In the genomic region with DNA sequence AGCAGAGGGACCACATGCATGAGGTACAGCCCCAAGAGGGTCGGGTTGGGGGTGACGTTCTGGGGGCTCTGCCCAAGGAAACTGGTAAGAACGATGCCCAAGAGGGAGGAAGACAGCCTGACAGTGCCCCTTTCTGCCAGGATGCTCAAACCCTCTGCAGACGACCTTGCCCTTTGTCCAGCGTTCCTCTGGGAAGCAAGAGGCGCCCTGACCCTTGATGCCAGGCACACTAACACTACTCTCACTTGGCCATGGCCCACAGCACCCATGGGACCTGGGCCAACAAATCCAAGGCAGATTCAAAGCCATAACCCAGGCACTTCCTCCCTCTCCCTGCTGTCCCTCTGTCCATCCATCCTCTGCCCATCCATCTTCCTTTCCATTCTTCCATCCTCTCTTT, we compare ENCODE assay signal across 30 cellular contexts. TPM values are rescaled to one million over a fixed set of nuclear protein-coding genes. Genes with fewer than 3 reads are reported as not detected.
DNase-seq lines count a peak whose midpoint lies in the region; ATAC-seq, FAIRE-seq and TF ChIP-seq lines count a peak whose summit lies in the region.
"Had no signal": no experiment of that assay in that cellular context is flagged by ENCODE, and none has a peak within 500 bp of the region (broad histone marks: within the 10 kb centered on the region; RNA-seq: fewer than 3 reads in every experiment).

No MANE protein-coding gene starts in this region.

- no peak for TF ChIP-seq POLR2A in HepG2 (IDR thresholded peaks at IDR 0.05; ENCODE audit: insufficient read depth in 1 of 2, low read depth in 2 of 2, low read length in 2 of 2)

- no peak overlapping the region for H3K27ac ChIP-seq in liver (ENCODE audit: low read depth in 1 of 2, low read length in 2 of 2)
- H3K27ac ChIP-seq in HepG2 (ENCODE audit: extremely low read length, insufficient read depth, low read length), result no peak overlapping the region
- H3K27ac ChIP-seq: C4-2B, GM23248, HL-60, KMS-11, PC-9 had no signal

- peaks cover 36% of the 10 kb centered on the region for H3K4me1 Mint-ChIP-seq in activated CD4-positive, alpha-beta T cell treated with anti-CD3 and anti-CD28 coated beads, Interleukin-2, amount 10 ng/mL, durations not matched to agents 24 days and 14 days
- H3K4me1 Mint-ChIP-seq in activated T-helper 17 cell treated with anti-CD3 and anti-CD28 coated beads, Interleukin-2, amount 50 U/mL, for 72 hours, result peaks cover 19% of the 10 kb centered on the region
- H3K4me1 Mint-ChIP-seq: H9 had no signal

- BruUV-seq in HepG2 (replicated peaks; lab: Mats Ljungman, UMichigan), result no TSS peak

- H3K27ac Mint-ChIP-seq in activated CD4-positive, alpha-beta T cell treated with anti-CD3 and anti-CD28 coated beads, Interleukin-2, amount 10 ng/mL, durations not matched to agents 24 days and 14 days, result peak overlapping the region; percentile 1
- H3K27ac Mint-ChIP-seq in activated T-helper 17 cell treated with anti-CD3 and anti-CD28 coated beads, Interleukin-2, amount 50 U/mL, for 72 hours, result peak overlapping the region; percentile 58
- H3K27ac Mint-ChIP-seq: H9, HFFc6 had no signal

- no peaks in the 10 kb centered on the region for H3K9me3 Mint-ChIP-seq in activated CD4-positive, alpha-beta T cell treated with anti-CD3 and anti-CD28 coated beads, Interleukin-2, amount 10 ng/mL, durations not matched to agents 24 days and 14 days
- H3K9me3 Mint-ChIP-seq in activated T-helper 17 cell treated with anti-CD3 and anti-CD28 coated beads, Interleukin-2, amount 50 U/mL, for 72 hours, result no peaks in the 10 kb centered on the region
- H3K9me3 Mint-ChIP-seq: H9, HFFc6 had no signal

- 81% methylated on average over 6 of the region's 6 CpGs for WGBS in liver
- WGBS in HepG2 (ENCODE audit: low lambda C conversion rate), result 70% methylated on average over 6 of the region's 6 CpGs

- POLR2A ChIA-PET in HepG2 (lab: Yijun Ruan, JAX), result no interaction called here

- intact Hi-C loops in activated CD4-positive, alpha-beta T cell treated with anti-CD3 and anti-CD28 coated beads, Interleukin-2, amount 10 ng/mL, durations not matched to agents 24 days and 14 days (cut with micrococcal nuclease), result no loop called here
- intact Hi-C loops in HepG2 (cut with micrococcal nuclease; ENCODE audit: unreplicated experiment), result no loop called here

- H3K4me3 ChIP-seq in liver (ENCODE audit: low read depth in 1 of 3, low read length in 3 of 3), result no peak overlapping the region
- no peak overlapping the region for H3K4me3 ChIP-seq in HepG2 (replicated peaks in 1 of 3; ENCODE audit: insufficient read depth in 1 of 3, low read depth in 2 of 3, low read length in 3 of 3)
- H3K4me3 ChIP-seq: GM12878, GM23248, PC-9 had no signal

- in situ Hi-C loops in HepG2 (cut with HindIII; ENCODE audit: extremely low pct_ligation_motif_present, low pct_unique_long_range_greater_than_20kb), result no loop called here

- no peak for DNase-seq in activated CD4-positive, alpha-beta T cell treated with anti-CD3 and anti-CD28 coated beads, Interleukin-2, amount 10 ng/mL, durations not matched to agents 24 days and 14 days
- DNase-seq in activated CD4-positive, alpha-beta T cell treated with anti-CD3 and anti-CD28 coated beads, Interleukin-2, amount 50 U/mL, for 1 hour, result no peak
- DNase-seq in HepG2 (ENCODE audit: low spot score) (no peak), HT-29 (ENCODE audit: low spot score) (no peak), GM20000 (ENCODE audit: low spot score) (no peak)
- DNase-seq: AML-193, Caco-2, DMS 273 treated with DMSO at 0.1 percent for 48 hours, DMS79 treated with DMSO at 0.1 percent for 48 hours, GM23248, H9, HFFc6, NCI-H1105, NCI-H146, NCI-H2029, NCI-H2227 treated with DMSO at 0.1 percent for 48 hours, NCI-H510A, PC-9, RPMI8226, SHP77 treated with DMSO at 0.1 percent for 48 hours, SK-N-SH had no signal

- CTCF ChIA-PET in HepG2 (lab: Yijun Ruan, JAX; ENCODE audit: low intra/inter-chr PET ratio, low total read pairs), result no interaction called here

- H3K9ac ChIP-seq in liver (ENCODE audit: low read depth in 1 of 2, low read length in 2 of 2) (no peak overlapping the region), HepG2 (ENCODE audit: insufficient read depth, low read depth, low read length) (no peak overlapping the region)
- H3K9ac ChIP-seq: GM23248, KMS-11, SK-N-SH had no signal

- H3K27me3 Mint-ChIP-seq in activated CD4-positive, alpha-beta T cell treated with anti-CD3 and anti-CD28 coated beads, Interleukin-2, amount 10 ng/mL, durations not matched to agents 24 days and 14 days, result no peaks in the 10 kb centered on the region
- no peaks in the 10 kb centered on the region for H3K27me3 Mint-ChIP-seq in activated T-helper 17 cell treated with anti-CD3 and anti-CD28 coated beads, Interleukin-2, amount 50 U/mL, for 72 hours

- H3K9me3 ChIP-seq in liver (ENCODE audit: control insufficient read depth in 4 of 4, low read length in 3 of 4), result no peaks in the 10 kb centered on the region
- no peaks in the 10 kb centered on the region for H3K9me3 ChIP-seq in HepG2 (ENCODE audit: low read length)
- H3K9me3 ChIP-seq: Caco-2, SK-N-SH had no signal

- H3K4me3 Mint-ChIP-seq in activated CD4-positive, alpha-beta T cell treated with anti-CD3 and anti-CD28 coated beads, Interleukin-2, amount 10 ng/mL, durations not matched to agents 24 days and 14 days, result no peak overlapping the region
- no peak overlapping the region for H3K4me3 Mint-ChIP-seq in activated T-helper 17 cell treated with anti-CD3 and anti-CD28 coated beads, Interleukin-2, amount 50 U/mL, for 72 hours
- H3K4me3 Mint-ChIP-seq: H9, HFFc6 had no signal

- H3K36me3 ChIP-seq in liver (ENCODE audit: control insufficient read depth in 4 of 4, insufficient read depth in 3 of 4, low read depth in 1 of 4, low read length in 3 of 4) (peaks cover 17 to 36% (median 24%) of the 10 kb centered on the region in 4 donors), HepG2 (replicated peaks in 1 of 2; ENCODE audit: control insufficient read depth in 1 of 2, insufficient read depth in 2 of 2, low read length in 2 of 2) (peaks cover 20 to 42% of the 10 kb centered on the region in 2 experiments)

- no peak overlapping the region for H2AFZ ChIP-seq in HepG2 (ENCODE audit: low read length)
- H2AFZ ChIP-seq: GM23248, PC-9 had no signal

- peaks cover 0 to 4% (median 0%) of the 10 kb centered on the region in 4 donors for H3K4me1 ChIP-seq in liver (ENCODE audit: control insufficient read depth in 4 of 4, insufficient read depth in 4 of 4, low read length in 3 of 4)
- peaks cover 8% of the 10 kb centered on the region for H3K4me1 ChIP-seq in HepG2 (ENCODE audit: insufficient read depth, low read length)

- H3K27me3 ChIP-seq in liver (ENCODE audit: control insufficient read depth in 4 of 4, insufficient read depth in 4 of 4, low read length in 3 of 4) (no peaks in the 10 kb centered on the region), HepG2 (ENCODE audit: control insufficient read depth in 1 of 2, insufficient read depth in 2 of 2, low read length in 2 of 2) (no peaks in the 10 kb centered on the region)

- TF ChIP-seq CTCF in liver (IDR thresholded peaks at IDR 0.05; ENCODE audit: low read depth, low read length, missing input control), result no peak
- no peak for TF ChIP-seq CTCF in HepG2 (CRISPR knock-in tag; IDR thresholded peaks at IDR 0.05)
- TF ChIP-seq CTCF in GM20000 (IDR thresholded peaks at IDR 0.05; ENCODE audit: extremely low read depth, missing control alignments), result no peak

- H3K4me2 ChIP-seq in HepG2 (ENCODE audit: low read depth, low read length), result no peak overlapping the region
- H3K4me2 ChIP-seq: KMS-11, PC-9, SK-N-SH had no signal

- no peaks in the 10 kb centered on the region for H4K20me1 ChIP-seq in HepG2 (ENCODE audit: insufficient read depth, low read length)

- no peak for ATAC-seq in HepG2
- no peak for ATAC-seq in activated T-helper 17 cell treated with anti-CD3 and anti-CD28 coated beads, Interleukin-2, amount 50 U/mL, for 72 hours (replicated peaks)
- ATAC-seq: GM12878 had no signal

- TF ChIP-seq RAD21 in liver (IDR thresholded peaks at IDR 0.05) (no peak), HepG2 (CRISPR knock-in tag; IDR thresholded peaks at IDR 0.05) (no peak)

- no peak for FAIRE-seq in HepG2 (lab: Jason Lieb, UNC)
- FAIRE-seq: GM12878 had no signal

- TF ChIP-seq EP300 in HepG2 (IDR thresholded peaks at IDR 0.05; ENCODE audit: low read depth in 2 of 2, low read length in 2 of 2), result no peak
- no peak for TF ChIP-seq EP300 in HepG2 (CRISPR knock-in tag; IDR thresholded peaks at IDR 0.05; ENCODE audit: borderline replicate concordance)

- no peaks in the 10 kb centered on the region for H3K79me2 ChIP-seq in HepG2 (ENCODE audit: insufficient read depth, low read length)

- H3K36me3 Mint-ChIP-seq in activated CD4-positive, alpha-beta T cell treated with anti-CD3 and anti-CD28 coated beads, Interleukin-2, amount 10 ng/mL, durations not matched to agents 24 days and 14 days (ENCODE audit: low read depth), result peaks cover 23% of the 10 kb centered on the region
- H3K36me3 Mint-ChIP-seq in activated T-helper 17 cell treated with anti-CD3 and anti-CD28 coated beads, Interleukin-2, amount 50 U/mL, for 72 hours (ENCODE audit: low read depth), result no peaks in the 10 kb centered on the region

RNA-seq across cellular contexts. Expression of a gene that starts 20.4 kb away (rescaled TPM):
- total RNA-seq in activated CD4-positive, alpha-beta T cell treated with anti-CD3 and anti-CD28 coated beads, Interleukin-2, amount 10 ng/mL, durations not matched to agents 24 days and 14 days, result 5.8 and 6.7 TPM in 2 replicates
- total RNA-seq in liver, result 10 to 100 TPM; 10.5 to 31.9 TPM
- 10 to 100 TPM; 19.5 to 22.5 TPM for polyA plus RNA-seq in liver
- 18.7 and 19.0 TPM in 2 replicates for total RNA-seq in HepG2 (2016; rRNA removed; fragmentation: Illumina TruSeq; extraction: Trizol)
- total RNA-seq in HepG2 (2016; cell fraction: cytosol; rRNA removed; fragmentation: Illumina TruSeq; extraction: Trizol; ENCODE audit: low read depth), result 6.7 and 7.1 TPM in 2 replicates
- 18.5 and 19.5 TPM in 2 replicates for total RNA-seq in HepG2 (2016; cell fraction: insoluble cytoplasmic fraction; rRNA removed; fragmentation: Illumina TruSeq; extraction: Trizol)
- 12.7 and 13.2 TPM in 2 replicates for total RNA-seq in HepG2 (2016; cell fraction: membrane; rRNA removed; fragmentation: Illumina TruSeq; extraction: Trizol)
- total RNA-seq in HepG2 (2016; cell fraction: nucleus; rRNA removed; fragmentation: Illumina TruSeq; extraction: Trizol), result 24.4 and 27.5 TPM in 2 replicates
- 21.0 and 30.8 TPM in 2 replicates for polyA plus RNA-seq in HepG2 (2011; rRNA removed)
- polyA plus RNA-seq in HepG2 (2011; cell fraction: cytosol; rRNA removed), result 10.3 and 11.7 TPM in 2 replicates
- 74.0 and 103 TPM in 2 replicates for polyA plus RNA-seq in HepG2 (2011; cell fraction: nucleus; rRNA removed)
- polyA plus RNA-seq in HepG2 (2012), result 12.9 and 15.4 TPM in 2 replicates
- polyA plus RNA-seq in HepG2 (2016; cell fraction: cytosol; fragmentation: Illumina TruSeq; extraction: Trizol; ENCODE audit: low read depth), result 3.7 and 4.7 TPM in 2 replicates
- polyA plus RNA-seq in HepG2 (2016; cell fraction: insoluble cytoplasmic fraction; fragmentation: Illumina TruSeq; extraction: Trizol; ENCODE audit: low read depth), result 15.5 and 18.0 TPM in 2 replicates
- polyA plus RNA-seq in HepG2 (2016; cell fraction: membrane; fragmentation: Illumina TruSeq; extraction: Trizol; ENCODE audit: low read depth), result 7.7 and 9.3 TPM in 2 replicates
- 34.2 and 36.3 TPM in 2 replicates for polyA plus RNA-seq in HepG2 (2016; cell fraction: nucleus; fragmentation: Illumina TruSeq; extraction: Trizol; ENCODE audit: insufficient read depth, low read depth)
- polyA minus RNA-seq in HepG2 (2011; rRNA and poly(A)+ RNA removed; ENCODE audit: low replicate concordance), result 27.6 and 35.2 TPM in 2 replicates
- 6.0 and 6.2 TPM in 2 replicates for polyA minus RNA-seq in HepG2 (2011; cell fraction: cytosol; rRNA and poly(A)+ RNA removed)
- polyA minus RNA-seq in HepG2 (2011; cell fraction: nucleus; rRNA and poly(A)+ RNA removed), result 23.8 and 26.7 TPM in 2 replicates
- 1 to 10 TPM; 5.7 to 6.6 TPM for total RNA-seq in activated T-helper 17 cell treated with anti-CD3 and anti-CD28 coated beads, Interleukin-2, amount 50 U/mL, for 72 hours
- 7.7 and 8.9 TPM in 2 replicates for total RNA-seq in HT-29 (2014; rRNA removed; shearing (Covaris generic))

RNA-seq across cellular contexts. Expression of a gene that starts 22.9 kb away (rescaled TPM):
- 145 and 146 TPM in 2 replicates for total RNA-seq in activated CD4-positive, alpha-beta T cell treated with anti-CD3 and anti-CD28 coated beads, Interleukin-2, amount 10 ng/mL, durations not matched to agents 24 days and 14 days
- total RNA-seq in liver (10 to 100 TPM in 1 of 2 donors, 1 to 10 TPM in 1; 9.5 to 36.1 TPM), HepG2 (2016; rRNA removed; fragmentation: Illumina TruSeq; extraction: Trizol) (83.0 and 120 TPM in 2 replicates)
- polyA plus RNA-seq in liver (10 to 100 TPM; 19.3 to 23.6 TPM), HepG2 (2011; rRNA removed) (152 and 167 TPM in 2 replicates)
- total RNA-seq in HepG2 (2016; cell fraction: cytosol; rRNA removed; fragmentation: Illumina TruSeq; extraction: Trizol; ENCODE audit: low read depth), result 262 and 384 TPM in 2 replicates
- 80.2 and 129 TPM in 2 replicates for total RNA-seq in HepG2 (2016; cell fraction: insoluble cytoplasmic fraction; rRNA removed; fragmentation: Illumina TruSeq; extraction: Trizol)
- 165 and 224 TPM in 2 replicates for total RNA-seq in HepG2 (2016; cell fraction: membrane; rRNA removed; fragmentation: Illumina TruSeq; extraction: Trizol)
- total RNA-seq in HepG2 (2016; cell fraction: nucleus; rRNA removed; fragmentation: Illumina TruSeq; extraction: Trizol), result 56.6 and 61.7 TPM in 2 replicates
- polyA plus RNA-seq in HepG2 (2011; cell fraction: cytosol; rRNA removed), result 201 and 220 TPM in 2 replicates
- polyA plus RNA-seq in HepG2 (2011; cell fraction: nucleus; rRNA removed), result 45.6 and 74.1 TPM in 2 replicates
- 78.5 and 108 TPM in 2 replicates for polyA plus RNA-seq in HepG2 (2012)
- polyA plus RNA-seq in HepG2 (2016; cell fraction: cytosol; fragmentation: Illumina TruSeq; extraction: Trizol; ENCODE audit: low read depth), result 345 and 456 TPM in 2 replicates
- 86.2 and 89.6 TPM in 2 replicates for polyA plus RNA-seq in HepG2 (2016; cell fraction: insoluble cytoplasmic fraction; fragmentation: Illumina TruSeq; extraction: Trizol; ENCODE audit: low read depth)
- polyA plus RNA-seq in HepG2 (2016; cell fraction: membrane; fragmentation: Illumina TruSeq; extraction: Trizol; ENCODE audit: low read depth), result 169 and 229 TPM in 2 replicates
- 90.2 and 116 TPM in 2 replicates for polyA plus RNA-seq in HepG2 (2016; cell fraction: nucleus; fragmentation: Illumina TruSeq; extraction: Trizol; ENCODE audit: insufficient read depth, low read depth)
- 41.9 and 49.9 TPM in 2 replicates for polyA minus RNA-seq in HepG2 (2011; rRNA and poly(A)+ RNA removed; ENCODE audit: low replicate concordance)
- 32.4 and 34.8 TPM in 2 replicates for polyA minus RNA-seq in HepG2 (2011; cell fraction: cytosol; rRNA and poly(A)+ RNA removed)
- polyA minus RNA-seq in HepG2 (2011; cell fraction: nucleus; rRNA and poly(A)+ RNA removed), result 23.4 and 35.9 TPM in 2 replicates
- total RNA-seq in activated T-helper 17 cell treated with anti-CD3 and anti-CD28 coated beads, Interleukin-2, amount 50 U/mL, for 72 hours, result 100 to 1,000 TPM; 117 to 155 TPM
- total RNA-seq in HT-29 (2014; rRNA removed; shearing (Covaris generic)), result 97.0 and 120 TPM in 2 replicates

RNA-seq across cellular contexts. Expression of a gene that starts 36.8 kb away (rescaled TPM):
- total RNA-seq in activated CD4-positive, alpha-beta T cell treated with anti-CD3 and anti-CD28 coated beads, Interleukin-2, amount 10 ng/mL, durations not matched to agents 24 days and 14 days, result 12.2 and 13.6 TPM in 2 replicates
- total RNA-seq in liver (under 1 TPM; 0.33 to 0.84 TPM), HepG2 (2016; rRNA removed; fragmentation: Illumina TruSeq; extraction: Trizol) (1.7 and 1.9 TPM in 2 replicates)
- polyA plus RNA-seq in liver (under 1 TPM; 0.32 to 0.64 TPM), HepG2 (2011; rRNA removed) (2.9 and 3.0 TPM in 2 replicates)
- 0.30 TPM in 1 of 2 replicates, not detected in the other for total RNA-seq in HepG2 (2016; cell fraction: cytosol; rRNA removed; fragmentation: Illumina TruSeq; extraction: Trizol; ENCODE audit: low read depth)
- 2.0 TPM in 2 replicates for total RNA-seq in HepG2 (2016; cell fraction: insoluble cytoplasmic fraction; rRNA removed; fragmentation: Illumina TruSeq; extraction: Trizol)
- 0.77 and 0.93 TPM in 2 replicates for total RNA-seq in HepG2 (2016; cell fraction: membrane; rRNA removed; fragmentation: Illumina TruSeq; extraction: Trizol)
- total RNA-seq in HepG2 (2016; cell fraction: nucleus; rRNA removed; fragmentation: Illumina TruSeq; extraction: Trizol), result 1.3 and 1.6 TPM in 2 replicates
- polyA plus RNA-seq in HepG2 (2011; cell fraction: cytosol; rRNA removed), result 2.0 and 3.6 TPM in 2 replicates
- 3.5 and 4.0 TPM in 2 replicates for polyA plus RNA-seq in HepG2 (2011; cell fraction: nucleus; rRNA removed)
- 2.3 and 2.4 TPM in 2 replicates for polyA plus RNA-seq in HepG2 (2012)
- polyA plus RNA-seq in HepG2 (2016; cell fraction: cytosol; fragmentation: Illumina TruSeq; extraction: Trizol; ENCODE audit: low read depth), result 0.19 TPM in 1 of 2 replicates, not detected in the other
- polyA plus RNA-seq in HepG2 (2016; cell fraction: insoluble cytoplasmic fraction; fragmentation: Illumina TruSeq; extraction: Trizol; ENCODE audit: low read depth), result 1.5 and 2.0 TPM in 2 replicates
- polyA plus RNA-seq in HepG2 (2016; cell fraction: membrane; fragmentation: Illumina TruSeq; extraction: Trizol; ENCODE audit: low read depth), result 0.64 and 0.72 TPM in 2 replicates
- polyA plus RNA-seq in HepG2 (2016; cell fraction: nucleus; fragmentation: Illumina TruSeq; extraction: Trizol; ENCODE audit: insufficient read depth, low read depth), result 2.1 TPM in 2 replicates
- polyA minus RNA-seq in HepG2 (2011; rRNA and poly(A)+ RNA removed; ENCODE audit: low replicate concordance), result 2.2 and 5.1 TPM in 2 replicates
- 2.7 and 3.4 TPM in 2 replicates for polyA minus RNA-seq in HepG2 (2011; cell fraction: cytosol; rRNA and poly(A)+ RNA removed)
- polyA minus RNA-seq in HepG2 (2011; cell fraction: nucleus; rRNA and poly(A)+ RNA removed), result 3.2 and 6.3 TPM in 2 replicates
- 10 to 100 TPM; 15.8 to 15.9 TPM for total RNA-seq in activated T-helper 17 cell treated with anti-CD3 and anti-CD28 coated beads, Interleukin-2, amount 50 U/mL, for 72 hours
- total RNA-seq in HT-29 (2014; rRNA removed; shearing (Covaris generic)), result 5.8 and 13.9 TPM in 2 replicates

RNA-seq across cellular contexts. Expression of a gene that starts 49.8 kb away (rescaled TPM):
- total RNA-seq in activated CD4-positive, alpha-beta T cell treated with anti-CD3 and anti-CD28 coated beads, Interleukin-2, amount 10 ng/mL, durations not matched to agents 24 days and 14 days, result 0.51 and 0.95 TPM in 2 replicates
- total RNA-seq in liver, result 1 to 10 TPM in 1 of 2 donors, under 1 TPM in 1; 0.50 to 1.1 TPM
- under 1 TPM; 0.57 to 0.67 TPM for polyA plus RNA-seq in liver
- total RNA-seq in HepG2 (2016; rRNA removed; fragmentation: Illumina TruSeq; extraction: Trizol), result not detected in 2 replicates
- not detected in 2 replicates for total RNA-seq in HepG2 (2016; cell fraction: cytosol; rRNA removed; fragmentation: Illumina TruSeq; extraction: Trizol; ENCODE audit: low read depth)
- not detected in 2 replicates for total RNA-seq in HepG2 (2016; cell fraction: insoluble cytoplasmic fraction; rRNA removed; fragmentation: Illumina TruSeq; extraction: Trizol)
- not detected in 2 replicates for total RNA-seq in HepG2 (2016; cell fraction: membrane; rRNA removed; fragmentation: Illumina TruSeq; extraction: Trizol)
- total RNA-seq in HepG2 (2016; cell fraction: nucleus; rRNA removed; fragmentation: Illumina TruSeq; extraction: Trizol), result not detected in 2 replicates
- polyA plus RNA-seq in HepG2 (2011; rRNA removed), result not detected in 2 replicates
- polyA plus RNA-seq in HepG2 (2011; cell fraction: cytosol; rRNA removed), result not detected in 2 replicates
- not detected in 2 replicates for polyA plus RNA-seq in HepG2 (2011; cell fraction: nucleus; rRNA removed)
- polyA plus RNA-seq in HepG2 (2012), result not detected in 2 replicates
- not detected in 2 replicates for polyA plus RNA-seq in HepG2 (2016; cell fraction: cytosol; fragmentation: Illumina TruSeq; extraction: Trizol; ENCODE audit: low read depth)
- polyA plus RNA-seq in HepG2 (2016; cell fraction: insoluble cytoplasmic fraction; fragmentation: Illumina TruSeq; extraction: Trizol; ENCODE audit: low read depth), result not detected in 2 replicates
- not detected in 2 replicates for polyA plus RNA-seq in HepG2 (2016; cell fraction: membrane; fragmentation: Illumina TruSeq; extraction: Trizol; ENCODE audit: low read depth)
- polyA plus RNA-seq in HepG2 (2016; cell fraction: nucleus; fragmentation: Illumina TruSeq; extraction: Trizol; ENCODE audit: insufficient read depth, low read depth), result not detected in 2 replicates
- polyA minus RNA-seq in HepG2 (2011; rRNA and poly(A)+ RNA removed; ENCODE audit: low replicate concordance), result not detected in 2 replicates
- polyA minus RNA-seq in HepG2 (2011; cell fraction: cytosol; rRNA and poly(A)+ RNA removed), result not detected in 2 replicates
- polyA minus RNA-seq in HepG2 (2011; cell fraction: nucleus; rRNA and poly(A)+ RNA removed), result not detected in 2 replicates
- 1 to 10 TPM in 1 of 2 donors, under 1 TPM in 1; 0.78 to 1.3 TPM for total RNA-seq in activated T-helper 17 cell treated with anti-CD3 and anti-CD28 coated beads, Interleukin-2, amount 50 U/mL, for 72 hours
- total RNA-seq in HT-29 (2014; rRNA removed; shearing (Covaris generic)), result not detected in 2 replicates
- total RNA-seq: A172, Caco-2, GM23248, H9, HFFc6, HT1080, PC-9 had no signal
- polyA plus RNA-seq: AG04450, GM23248, SK-N-SH had no signal
